In the genomic region with DNA sequence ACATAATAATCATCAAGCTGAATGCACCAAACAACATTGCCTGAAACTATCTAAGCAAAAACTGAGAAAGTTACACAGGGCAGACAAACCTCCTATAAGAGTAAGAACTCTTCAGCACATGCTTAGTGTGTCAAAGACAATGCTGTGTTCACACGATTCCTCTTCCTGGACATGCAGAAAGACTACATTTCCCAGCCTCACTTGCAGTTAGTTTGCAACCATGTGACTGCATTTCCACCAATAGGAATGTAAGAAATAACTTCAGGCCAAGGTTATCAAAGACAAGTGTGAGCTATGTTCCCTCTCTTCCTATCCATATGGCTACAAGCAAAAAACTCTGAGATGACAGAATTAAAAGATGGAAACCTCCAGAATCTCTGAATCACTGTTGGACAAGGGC, we compare ENCODE assay signal across 8 cellular contexts.
DNase-seq lines count a peak whose midpoint lies in the region; ATAC-seq, FAIRE-seq and TF ChIP-seq lines count a peak whose summit lies in the region.
"Not testable (repeated sequence)": the region's sequence is repeated elsewhere in the genome, so short reads cannot be mapped to it uniquely, and the experiment has no call there.

No MANE protein-coding gene starts in this region.

- not testable (repeated sequence) for H3K9me2 ChIP-seq in HCT116 (ENCODE audit: insufficient read depth)

- CTCF ChIA-PET in HCT116 (lab: Charles Lee), result not testable (repeated sequence)

- not testable (repeated sequence) for TF ChIP-seq RAD21 in HCT116 (IDR thresholded peaks at IDR 0.05; ENCODE audit: low read depth)

- TF ChIP-seq POLR2A in HCT116 (IDR thresholded peaks at IDR 0.05; ENCODE audit: borderline replicate concordance, extremely low read depth, insufficient read depth, insufficient read length), result not testable (repeated sequence)

- not testable (repeated sequence) for FAIRE-seq in bronchial epithelial cell (lab: Jason Lieb, UNC)

- TF ChIP-seq CTCF in HCT116 (IDR thresholded peaks at IDR 0.05 in 2 of 3, conservative IDR thresholded peaks at IDR 0.05 in 1 of 3; ENCODE audit: borderline replicate concordance in 1 of 3, insufficient read depth in 1 of 3, low read depth in 2 of 3, low read length in 2 of 3); bronchial epithelial cell (IDR thresholded peaks at IDR 0.05; ENCODE audit: insufficient read depth, low read length, severe bottlenecking); fibroblast of pulmonary artery (IDR thresholded peaks at IDR 0.05; ENCODE audit: low read length, missing control alignments): not testable (repeated sequence)

- H3K4me2 ChIP-seq in HCT116 (ENCODE audit: low read length), result not testable (repeated sequence)

- H2AFZ ChIP-seq in HCT116 (ENCODE audit: low read depth, low read length, poor library complexity, severe bottlenecking), result peak overlapping the region; percentile 45

- H3K36me3 ChIP-seq in HCT116 (ENCODE audit: control insufficient read depth in 1 of 2, insufficient read depth in 2 of 2, low read length in 2 of 2); bronchial epithelial cell (ENCODE audit: control insufficient read depth, insufficient read depth, low read length): not testable (repeated sequence)

- not testable (repeated sequence) for H3K9ac ChIP-seq in HCT116 (ENCODE audit: low read length)

- ATAC-seq in HCT116, result not testable (repeated sequence)

- POLR2A ChIA-PET in HCT116 (lab: Charles Lee), result not testable (repeated sequence)

- H3K9me3 ChIP-seq in HCT116 (ENCODE audit: control insufficient read depth in 1 of 2, insufficient read depth in 1 of 2, low read depth in 1 of 2, low read length in 2 of 2), result not testable (repeated sequence)

- intact Hi-C loops in HCT116 (cut with micrococcal nuclease), result not testable (repeated sequence)

- RAD21 ChIA-PET in HCT116 (lab: Charles Lee; ENCODE audit: low non-redundant PET in 1 of 2, low total read pairs in 2 of 2, uncharacterized antibody in 2 of 2, unreplicated experiment in 2 of 2), result not testable (repeated sequence)

- H3K79me2 ChIP-seq in HCT116 (ENCODE audit: insufficient read depth, low read length), result not testable (repeated sequence)

- H4K20me1 ChIP-seq in HCT116 (ENCODE audit: insufficient read depth), result not testable (repeated sequence)

- not testable (repeated sequence) for H3K27ac ChIP-seq in HCT116 (ENCODE audit: low read depth, low read length)

- H3K27me3 ChIP-seq in HCT116 (ENCODE audit: insufficient read depth, low read length); bronchial epithelial cell (ENCODE audit: control insufficient read depth, insufficient read depth, low read length): not testable (repeated sequence)

- BruUV-seq in HCT116 (replicated peaks; lab: Mats Ljungman, UMichigan), result not testable (repeated sequence)

- not testable (repeated sequence) for H3K4me3 ChIP-seq in HCT116 (replicated peaks in 1 of 2; ENCODE audit: low read depth in 1 of 2, low read length in 2 of 2); bronchial epithelial cell (ENCODE audit: low read depth, low read length); fibroblast of pulmonary artery (replicated peaks; ENCODE audit: low read depth, low read length)

- peak; percentile 1 for DNase-seq in AG08395 (ENCODE audit: low spot score)
- DNase-seq in EL, result peak; percentile 3
- peak; percentile 21 for DNase-seq in HCT116 (ENCODE audit: low read depth, low spot score)
- peak; percentile 72 for DNase-seq in NAMALWA (ENCODE audit: low spot score)
- DNase-seq in RKO (ENCODE audit: low spot score), result peak; percentile 37
- peak; percentile 15 for DNase-seq in bronchial epithelial cell (ENCODE audit: low read depth)
- DNase-seq in fibroblast of pulmonary artery (ENCODE audit: low read depth), result peak; percentile 11
- DNase-seq in lung microvascular endothelial cell (ENCODE audit: low read depth in 2 of 2), result peak; percentile 25 to 35

- H3K4me1 ChIP-seq in HCT116 (ENCODE audit: control insufficient read depth in 1 of 2, insufficient read depth in 2 of 2, low read length in 2 of 2), result not testable (repeated sequence)

TF ChIP-seq in HCT116, 20 proteins besides CTCF, POLR2A, EP300 and RAD21:
- TF ChIP-seq, protein P1, sequence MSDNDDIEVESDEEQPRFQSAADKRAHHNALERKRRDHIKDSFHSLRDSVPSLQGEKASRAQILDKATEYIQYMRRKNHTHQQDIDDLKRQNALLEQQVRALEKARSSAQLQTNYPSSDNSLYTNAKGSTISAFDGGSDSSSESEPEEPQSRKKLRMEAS (IDR thresholded peaks at IDR 0.05), result peak; percentile 38
TF ChIP-seq in HCT116: peak in this region for 1; not testable (repeated sequence) for 19.

Comparison
In these comparisons a context has a peak if more than half of its experiments do, and no peak if none do; other contexts are left out.
1. DNase-seq: peak in every context shown above with its lines; median percentile 72 in NAMALWA; 37 in RKO; 30 in lung microvascular endothelial cell; 21 in HCT116; 15 in bronchial epithelial cell; 11 in fibroblast of pulmonary artery; 3 in EL; 1 in AG08395.